Comparison of ENCODE assay signal across 10 cellular contexts in genomic region chr9:130714586-130715110, GRCh38. TPM values are rescaled to one million over a fixed set of nuclear protein-coding genes. Genes with fewer than 3 reads are reported as not detected.
DNase-seq lines count a peak whose midpoint lies in the region; ATAC-seq and TF ChIP-seq lines count a peak whose summit lies in the region.
"Had no signal": no experiment of that assay in that cellular context is flagged by ENCODE, and none has a peak within 500 bp of the region (broad histone marks: within the 10 kb centered on the region; RNA-seq: fewer than 3 reads in every experiment).

No MANE protein-coding gene starts in this region.

- peaks cover 30 to 49% (median 40%) of the 10 kb centered on the region in 4 donors for H3K4me1 Mint-ChIP-seq in CD4-positive, alpha-beta memory T cell
- H3K4me1 Mint-ChIP-seq in stimulated activated memory B cell treated with anti-CD40 and anti-IgM and Interleukin-4, amounts not matched to agents 10 μg/mL and 1 μg/mL and 100 μg/mL, for 72 hours, result peaks cover 37% of the 10 kb centered on the region

- DNase-seq in CD4-positive, alpha-beta memory T cell, result no peak
- DNase-seq in NB4 (ENCODE audit: low read depth), result no peak
- no peak for DNase-seq in dorsolateral prefrontal cortex
- DNase-seq in globus pallidus (ENCODE audit: low spot score), result no peak
- DNase-seq in NOMO-1 treated with DMSO at 0.1 percent for 48 hours (lab: John Stamatoyannopoulos, UW; ENCODE audit: unreplicated experiment), result no peak
- DNase-seq in middle frontal gyrus (ENCODE audit: extremely low spot score, low spot score), result no peak
- DNase-seq: NCI-H1105 treated with DMSO at 0.1 percent for 48 hours had no signal

- H3K4me3 Mint-ChIP-seq in CD4-positive, alpha-beta memory T cell, result peak overlapping the region; percentile 91 to 96 (median 92)
- H3K4me3 Mint-ChIP-seq in stimulated activated memory B cell treated with anti-CD40 and anti-IgM and Interleukin-4, amounts not matched to agents 10 μg/mL and 1 μg/mL and 100 μg/mL, for 72 hours, result no peak overlapping the region

- POLR2A ChIA-PET in CD4-positive, alpha-beta memory T cell (lab: Charles Lee; ENCODE audit: partially characterized antibody), result interaction anchor here (0.5 to 1.1 kb wide), 2 partner anchors 8 to 10 kb away, joined by 3 read pairs; no protein-coding TSS in a partner anchor

- no peak for TF ChIP-seq POLR2A in NB4 (IDR thresholded peaks at IDR 0.05; ENCODE audit: extremely low read depth, insufficient read length)

- no peaks in the 10 kb centered on the region for H3K9me3 Mint-ChIP-seq in CD4-positive, alpha-beta memory T cell
- no peaks in the 10 kb centered on the region for H3K9me3 Mint-ChIP-seq in stimulated activated memory B cell treated with anti-CD40 and anti-IgM and Interleukin-4, amounts not matched to agents 10 μg/mL and 1 μg/mL and 100 μg/mL, for 72 hours

- H3K9me3 ChIP-seq in CD4-positive, alpha-beta memory T cell (ENCODE audit: control insufficient read depth in 1 of 2, low read length in 2 of 2), result no peaks in the 10 kb centered on the region
- no peaks in the 10 kb centered on the region for H3K9me3 ChIP-seq in neuron (ENCODE audit: low read length)

- peak overlapping the region; percentile 1 to 65 for H3K4me3 ChIP-seq in CD4-positive, alpha-beta memory T cell (ENCODE audit: low read length in 2 of 2)
- H3K4me3 ChIP-seq in NB4 (ENCODE audit: low read depth, low read length) (peak overlapping the region; percentile 65), dorsolateral prefrontal cortex (peak overlapping the region; percentile 12 to 99 (median 93)), neuron (ENCODE audit: low read length) (peak overlapping the region; percentile 71)

- no peak overlapping the region for H2AFZ ChIP-seq in neuron (ENCODE audit: low read depth, low read length)

- CTCF ChIA-PET in CD4-positive, alpha-beta memory T cell (lab: Charles Lee; ENCODE audit: partially characterized antibody), result interaction anchor here (0.5 to 1.5 kb wide), 6 partner anchors 9 to 472 kb away, joined by 3 to 7 read pairs (median 4); partner anchors contain the start of gene EXOSC2

- no peaks in the 10 kb centered on the region for H3K27me3 Mint-ChIP-seq in CD4-positive, alpha-beta memory T cell
- H3K27me3 Mint-ChIP-seq in stimulated activated memory B cell treated with anti-CD40 and anti-IgM and Interleukin-4, amounts not matched to agents 10 μg/mL and 1 μg/mL and 100 μg/mL, for 72 hours, result no peaks in the 10 kb centered on the region

- H3K27ac ChIP-seq in CD4-positive, alpha-beta memory T cell (ENCODE audit: low read depth, low read length), result no peak overlapping the region
- H3K27ac ChIP-seq in dorsolateral prefrontal cortex, result peak overlapping the region in 1 of 59 donors; percentile 18

- H3K4me1 ChIP-seq in CD4-positive, alpha-beta memory T cell (ENCODE audit: insufficient read depth, low read length), result peaks cover 40% of the 10 kb centered on the region
- H3K4me1 ChIP-seq in neuron (ENCODE audit: insufficient read depth, low read length), result peaks cover 20% of the 10 kb centered on the region

- no peaks in the 10 kb centered on the region for H3K27me3 ChIP-seq in CD4-positive, alpha-beta memory T cell (ENCODE audit: insufficient read depth, low read length)
- H3K27me3 ChIP-seq in dorsolateral prefrontal cortex, result no peaks in the 10 kb centered on the region
- no peaks in the 10 kb centered on the region for H3K27me3 ChIP-seq in neuron (ENCODE audit: insufficient read depth, low read length)

- intact Hi-C loops in CD4-positive, alpha-beta memory T cell (cut with micrococcal nuclease), result no loop called here
- intact Hi-C loops in dorsolateral prefrontal cortex (cut with DNase I), result loop anchor here (5.0 to 10.0 kb wide), 2 partner anchors 53 to 120 kb away; partner anchors contain the start of gene ABL1 (in 1 of the 2)

- TF ChIP-seq CTCF in NB4 (IDR thresholded peaks at IDR 0.05; ENCODE audit: low read depth, low read length) (no peak), dorsolateral prefrontal cortex (IDR thresholded peaks at IDR 0.05 in 54 of 56, conservative IDR thresholded peaks at IDR 0.05 in 2 of 56; ENCODE audit: low read depth in 1 of 56, partially characterized antibody in 56 of 56) (no peak)

- peak overlapping the region in 5 of 7 donors; percentile 37 to 99 (median 90) for H3K27ac Mint-ChIP-seq in CD4-positive, alpha-beta memory T cell
- no peak overlapping the region for H3K27ac Mint-ChIP-seq in stimulated activated memory B cell treated with anti-CD40 and anti-IgM and Interleukin-4, amounts not matched to agents 10 μg/mL and 1 μg/mL and 100 μg/mL, for 72 hours

- no peaks in the 10 kb centered on the region for H3K36me3 ChIP-seq in CD4-positive, alpha-beta memory T cell (ENCODE audit: insufficient read depth, low read length)
- no peaks in the 10 kb centered on the region for H3K36me3 ChIP-seq in neuron (ENCODE audit: insufficient read depth, low read length)

- H3K36me3 Mint-ChIP-seq in CD4-positive, alpha-beta memory T cell, result peaks cover 0 to 6% of the 10 kb centered on the region in 2 donors
- no peaks in the 10 kb centered on the region for H3K36me3 Mint-ChIP-seq in stimulated activated memory B cell treated with anti-CD40 and anti-IgM and Interleukin-4, amounts not matched to agents 10 μg/mL and 1 μg/mL and 100 μg/mL, for 72 hours

- ATAC-seq in stimulated activated memory B cell treated with anti-CD40 and anti-IgM and Interleukin-4, amounts not matched to agents 10 μg/mL and 1 μg/mL and 100 μg/mL, for 72 hours, result no peak

RNA-seq across cellular contexts. Expression of gene EXOSC2, which starts 21.1 kb away (rescaled TPM):
- 10 to 100 TPM; 53.9 to 60.8 TPM for total RNA-seq in CD4-positive, alpha-beta memory T cell
- 10 to 100 TPM; 22.6 to 25.3 TPM for polyA plus RNA-seq in CD4-positive, alpha-beta memory T cell
- total RNA-seq in dorsolateral prefrontal cortex, result 10 to 100 TPM; 24.6 to 43.4 (median 32.7) TPM

RNA-seq across cellular contexts. Expression of gene PRDM12, which starts 50.3 kb away (rescaled TPM):
- not detected for total RNA-seq in CD4-positive, alpha-beta memory T cell
- under 1 TPM in 1 of 2 donors, not detected in 1; 0.11 TPM for polyA plus RNA-seq in CD4-positive, alpha-beta memory T cell
- 1 to 10 TPM in 8 of 120 experiments, under 1 TPM in 102, not detected in 10; 0.16 to 1.5 (median 0.52) TPM for total RNA-seq in dorsolateral prefrontal cortex
- total RNA-seq: dermis microvascular lymphatic vessel endothelial cell had no signal

Comparison
In these comparisons a context has a peak if more than half of its experiments do, and no peak if none do; other contexts are left out.
1. H3K4me3 ChIP-seq: peak in every context shown above with its lines; median percentile 93 in dorsolateral prefrontal cortex; 71 in neuron; 65 in NB4; 33 in CD4-positive, alpha-beta memory T cell.